ENCODE assay signal across 8 cellular contexts in genomic region chr10:11213156-11213555, GRCh38.
DNase-seq lines count a peak whose midpoint lies in the region; ATAC-seq lines count a peak whose summit lies in the region.

No MANE protein-coding gene starts in this region.

- peaks cover 95% of the 10 kb centered on the region for H3K36me3 Mint-ChIP-seq in activated T-cell treated with anti-CD3 and anti-CD28 coated beads, Interleukin-2, amount 50 U/mL, for 24 hours (ENCODE audit: low read depth)
- peaks cover 98% of the 10 kb centered on the region for H3K36me3 Mint-ChIP-seq in effector memory CD8-positive, alpha-beta T cell (ENCODE audit: insufficient read depth)
- no peaks in the 10 kb centered on the region for H3K36me3 Mint-ChIP-seq in stimulated activated effector memory CD8-positive, alpha-beta T cell treated with anti-CD3 and anti-CD28 coated beads, Interleukin-12 subunit alpha, Interleukin-12 subunit beta, amount 100 ng/mL, for 72 hours

- H3K4me1 Mint-ChIP-seq in activated T-cell treated with anti-CD3 and anti-CD28 coated beads, Interleukin-2, amount 50 U/mL, for 24 hours (ENCODE audit: low read depth), result peaks cover 99% of the 10 kb centered on the region
- H3K4me1 Mint-ChIP-seq in effector memory CD8-positive, alpha-beta T cell (ENCODE audit: low read depth in 2 of 2), result peaks cover 89 to 96% of the 10 kb centered on the region in 2 donors
- peaks cover 99% of the 10 kb centered on the region for H3K4me1 Mint-ChIP-seq in stimulated activated effector memory CD8-positive, alpha-beta T cell treated with anti-CD3 and anti-CD28 coated beads, Interleukin-12 subunit alpha, Interleukin-12 subunit beta, amount 100 ng/mL, for 72 hours

- no peaks in the 10 kb centered on the region for H3K9me3 Mint-ChIP-seq in activated T-cell treated with anti-CD3 and anti-CD28 coated beads, Interleukin-2, amount 50 U/mL, for 24 hours
- H3K9me3 Mint-ChIP-seq in effector memory CD8-positive, alpha-beta T cell, result no peaks in the 10 kb centered on the region
- no peaks in the 10 kb centered on the region for H3K9me3 Mint-ChIP-seq in stimulated activated effector memory CD8-positive, alpha-beta T cell treated with anti-CD3 and anti-CD28 coated beads, Interleukin-12 subunit alpha, Interleukin-12 subunit beta, amount 100 ng/mL, for 72 hours

- peak overlapping the region; percentile 97 for H3K27ac Mint-ChIP-seq in activated T-cell treated with anti-CD3 and anti-CD28 coated beads, Interleukin-2, amount 50 U/mL, for 24 hours
- peak overlapping the region; percentile 95 to 97 for H3K27ac Mint-ChIP-seq in effector memory CD8-positive, alpha-beta T cell
- peak overlapping the region; percentile 96 for H3K27ac Mint-ChIP-seq in stimulated activated effector memory CD8-positive, alpha-beta T cell treated with anti-CD3 and anti-CD28 coated beads, Interleukin-12 subunit alpha, Interleukin-12 subunit beta, amount 100 ng/mL, for 72 hours

- H3K4me3 Mint-ChIP-seq in activated T-cell treated with anti-CD3 and anti-CD28 coated beads, Interleukin-2, amount 50 U/mL, for 24 hours, result no peak overlapping the region
- H3K4me3 Mint-ChIP-seq in effector memory CD8-positive, alpha-beta T cell, result peak overlapping the region; percentile 79 to 81
- peak overlapping the region; percentile 83 for H3K4me3 Mint-ChIP-seq in stimulated activated effector memory CD8-positive, alpha-beta T cell treated with anti-CD3 and anti-CD28 coated beads, Interleukin-12 subunit alpha, Interleukin-12 subunit beta, amount 100 ng/mL, for 72 hours

- no peak for DNase-seq in activated T-cell treated with anti-CD3 and anti-CD28 coated beads, Interleukin-2, amount 50 U/mL, for 24 hours
- no peak for DNase-seq in activated T-cell treated with anti-CD3 and anti-CD28 coated beads for 4 hours
- DNase-seq in NCI-H146 (lab: John Stamatoyannopoulos, UW), result peak; percentile 76
- no peak for DNase-seq in effector memory CD8-positive, alpha-beta T cell
- no peak for DNase-seq in stimulated activated effector memory CD8-positive, alpha-beta T cell treated with anti-CD3 and anti-CD28 coated beads, Interleukin-12 subunit alpha, Interleukin-12 subunit beta, amount 100 ng/mL, for 72 hours (ENCODE audit: low spot score in 2 of 2)
- no peak for DNase-seq in AML-193 (lab: John Stamatoyannopoulos, UW)
- no peak for DNase-seq in T-helper 2 cell

- no peak for ATAC-seq in effector memory CD8-positive, alpha-beta T cell (replicated peaks)
- ATAC-seq in stimulated activated effector memory CD8-positive, alpha-beta T cell treated with anti-CD3 and anti-CD28 coated beads, Interleukin-12 subunit alpha, Interleukin-12 subunit beta, amount 100 ng/mL, for 72 hours, result no peak
- ATAC-seq in GM21381 (IDR thresholded peaks at IDR 0.05; ENCODE audit: unreplicated experiment), result no peak

- no peaks in the 10 kb centered on the region for H3K27me3 Mint-ChIP-seq in activated T-cell treated with anti-CD3 and anti-CD28 coated beads, Interleukin-2, amount 50 U/mL, for 24 hours
- H3K27me3 Mint-ChIP-seq in effector memory CD8-positive, alpha-beta T cell, result no peaks in the 10 kb centered on the region
